In the genomic region with DNA sequence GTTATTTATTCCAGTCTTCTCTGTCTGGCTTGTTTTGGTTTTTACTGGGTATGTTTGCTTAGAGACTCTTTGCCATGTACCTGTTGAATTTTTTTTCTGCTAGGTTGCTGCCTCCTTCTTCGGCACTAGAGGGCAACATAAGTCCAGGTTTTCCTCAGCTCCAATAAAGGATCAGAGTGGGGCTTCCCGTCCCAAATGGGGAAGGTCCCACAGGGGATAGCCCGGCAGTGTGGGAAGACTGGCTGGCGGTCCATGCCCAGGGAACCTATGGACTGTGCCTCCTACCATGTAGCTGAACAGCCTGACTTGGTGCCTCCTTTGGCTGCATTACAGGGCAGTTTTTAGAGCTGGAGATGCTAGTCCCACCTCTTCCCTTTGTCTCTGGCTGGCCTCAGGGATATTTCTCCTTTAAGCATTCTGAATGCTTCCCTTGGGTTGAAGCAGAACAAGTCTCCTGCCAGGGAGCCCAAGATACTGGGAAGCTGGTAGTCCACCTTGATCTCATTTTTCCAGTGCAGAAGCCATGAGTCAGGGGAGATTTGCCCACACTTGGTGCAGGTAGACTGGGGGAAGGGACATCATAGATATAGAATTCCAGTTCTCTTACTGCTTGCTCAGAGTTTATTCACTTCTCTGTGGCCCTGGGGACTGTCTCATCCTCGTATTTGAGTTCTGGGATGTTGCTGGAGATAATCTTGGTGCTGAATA, we compare ENCODE assay signal across 1 cellular context.
TF ChIP-seq lines count a peak whose summit lies in the region.

No MANE protein-coding gene starts in this region.

TF ChIP-seq in H1, 55 proteins besides CTCF, POLR2A, EP300 and RAD21 (continued from another document):
- TF ChIP-seq GABPA (IDR thresholded peaks at IDR 0.05; ENCODE audit: borderline replicate concordance, insufficient read depth, low read length) (peak; percentile 74; the same call in 1 of the 2 replicates), SRF (IDR thresholded peaks at IDR 0.05; ENCODE audit: low read depth, low read length) (no peak), TBP (IDR thresholded peaks at IDR 0.05; ENCODE audit: low read depth, low read length) (peak; percentile 20; the same call in 1 of the 2 replicates)
